ENCODE assay signal across 23 cellular contexts in the genomic region with DNA sequence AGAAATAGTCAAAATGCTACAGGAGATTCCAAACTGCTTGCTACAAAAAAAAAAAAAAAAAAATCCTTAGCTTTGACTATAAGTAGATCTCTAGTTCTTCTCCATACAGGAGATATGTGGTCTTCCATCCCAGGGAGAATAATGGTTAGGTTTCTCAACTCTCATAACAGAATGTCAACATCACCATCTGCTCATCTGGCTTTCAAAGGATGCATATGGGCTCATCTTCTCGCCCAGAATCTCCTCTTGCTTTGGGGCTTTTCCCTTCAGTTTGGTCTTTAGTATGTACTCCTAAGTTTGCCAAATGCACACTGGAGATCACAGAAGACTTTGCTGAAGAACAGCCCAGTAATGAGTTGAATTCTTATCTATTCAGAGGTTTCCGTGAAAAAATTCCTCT.
DNase-seq lines count a peak whose midpoint lies in the region; ATAC-seq and TF ChIP-seq lines count a peak whose summit lies in the region.
"Had no signal": no experiment of that assay in that cellular context is flagged by ENCODE, and none has a peak within 500 bp of the region (broad histone marks: within the 10 kb centered on the region; RNA-seq: fewer than 3 reads in every experiment).

No MANE protein-coding gene starts in this region.

- H3K4me1 ChIP-seq in ascending aorta: no peaks in the 10 kb centered on the region
- H3K4me1 ChIP-seq: A549; BLaER1 treated with 17β-estradiol and CSF1 and Interleukin-3, amounts not matched to agents 10 nM and 100 nM had no signal

- H3K27me3 Mint-ChIP-seq in glutamatergic neuron (ENCODE audit: unreplicated experiment): peaks cover 3% of the 10 kb centered on the region
- H3K27me3 Mint-ChIP-seq: CD4-positive, alpha-beta T cell had no signal

- TF ChIP-seq CTCF in glutamatergic neuron (IDR thresholded peaks at IDR 0.05; ENCODE audit: partially characterized antibody, unreplicated experiment) (no peak), ascending aorta (IDR thresholded peaks at IDR 0.05) (no peak)

- no peak overlapping the region for H3K4me3 Mint-ChIP-seq in glutamatergic neuron (ENCODE audit: unreplicated experiment)
- H3K4me3 Mint-ChIP-seq: CD4-positive, alpha-beta T cell; T-helper 2 cell treated with Interferon-gamma antibody and Interleukin-4, amounts not matched to agents 5 μg/mL and 100 μg/mL, for 36 hours had no signal

- no peaks in the 10 kb centered on the region for H3K27me3 ChIP-seq in ascending aorta
- H3K27me3 ChIP-seq: BLaER1 treated with 17β-estradiol and CSF1 and Interleukin-3, amounts not matched to agents 10 nM and 100 nM had no signal

- no peak overlapping the region for H3K27ac ChIP-seq in ascending aorta
- H3K27ac ChIP-seq: A549; BLaER1 treated with 17β-estradiol and CSF1 and Interleukin-3, amounts not matched to agents 10 nM and 100 nM; HL-60; RWPE1 had no signal

- DNase-seq in DMS 273 (lab: John Stamatoyannopoulos, UW; ENCODE audit: unreplicated experiment): peak; percentile 71
- DNase-seq in G401 (ENCODE audit: low spot score): peak; percentile 81
- DNase-seq in NCI-H446 treated with DMSO at 0.1 percent for 48 hours (lab: John Stamatoyannopoulos, UW): peak; percentile 94
- no peak for DNase-seq in glutamatergic neuron
- DNase-seq in OCI-M2 (lab: John Stamatoyannopoulos, UW; ENCODE audit: unreplicated experiment): no peak
- no peak for DNase-seq in ascending aorta (ENCODE audit: low spot score in 2 of 2)
- DNase-seq: AML-193; CD4-positive, alpha-beta T cell; COR-L47; DND-41; H7; NCI-H1092; NCI-H187 treated with DMSO at 0.1 percent for 48 hours; NCI-H345; NCI-H526 treated with DMSO at 0.1 percent for 48 hours; T-helper 1 cell had no signal

- peaks cover 45% of the 10 kb centered on the region for H3K4me1 Mint-ChIP-seq in glutamatergic neuron (ENCODE audit: low read depth, unreplicated experiment)

- no peak overlapping the region for H3K4me3 ChIP-seq in ascending aorta
- H3K4me3 ChIP-seq: A549; BLaER1 treated with 17β-estradiol and CSF1 and Interleukin-3, amounts not matched to agents 10 nM and 100 nM had no signal

- in situ Hi-C loops in G401 (cut with HindIII; ENCODE audit: low sequenced_read_pairs): no loop called here

- intact Hi-C loops in ascending aorta (cut with DNase I): no loop called here

- no peaks in the 10 kb centered on the region for H3K9me3 ChIP-seq in ascending aorta
- H3K9me3 ChIP-seq: A549; BLaER1 treated with 17β-estradiol and CSF1 and Interleukin-3, amounts not matched to agents 10 nM and 100 nM had no signal

- no peaks in the 10 kb centered on the region for H3K36me3 ChIP-seq in ascending aorta
- H3K36me3 ChIP-seq: BLaER1 treated with 17β-estradiol and CSF1 and Interleukin-3, amounts not matched to agents 10 nM and 100 nM had no signal

- no peaks in the 10 kb centered on the region for H3K9me3 Mint-ChIP-seq in glutamatergic neuron (ENCODE audit: unreplicated experiment)

- peak overlapping the region; percentile 79 for H3K27ac Mint-ChIP-seq in glutamatergic neuron (ENCODE audit: unreplicated experiment)
- H3K27ac Mint-ChIP-seq: CD4-positive, alpha-beta T cell; T-helper 2 cell treated with Interferon-gamma antibody and Interleukin-4, amounts not matched to agents 5 μg/mL and 100 μg/mL, for 36 hours had no signal

- ATAC-seq in GM19351 (IDR thresholded peaks at IDR 0.05; ENCODE audit: unreplicated experiment): no peak
- ATAC-seq: A549, Panc1 had no signal

- H3K36me3 Mint-ChIP-seq in glutamatergic neuron (ENCODE audit: unreplicated experiment): no peaks in the 10 kb centered on the region

Comparison
In these comparisons a context has a peak if more than half of its experiments do, and no peak if none do; other contexts are left out.
1. DNase-seq: peak in DMS 273 (single experiment), G401 (single experiment) and NCI-H446 treated with DMSO at 0.1 percent for 48 hours (single experiment); none in glutamatergic neuron (single experiment), OCI-M2 (single experiment) and ascending aorta (0 of 2).